In genomic region chr1:34884536-34884935, GRCh38 we compare ENCODE assay signal across 19 cellular contexts. TPM values are rescaled to one million over a fixed set of nuclear protein-coding genes. Genes with fewer than 3 reads are reported as not detected.
DNase-seq lines count a peak whose midpoint lies in the region; ATAC-seq and TF ChIP-seq lines count a peak whose summit lies in the region.
"Had no signal": no experiment of that assay in that cellular context is flagged by ENCODE, and none has a peak within 500 bp of the region (broad histone marks: within the 10 kb centered on the region; RNA-seq: fewer than 3 reads in every experiment).

No MANE protein-coding gene starts in this region.

- TF ChIP-seq RAD21 in neural cell (conservative IDR thresholded peaks at IDR 0.05): no peak

- no peaks in the 10 kb centered on the region for H3K9me3 ChIP-seq in neural cell (ENCODE audit: low read length)
- H3K9me3 ChIP-seq: ascending aorta had no signal

- ATAC-seq in activated CD8-positive, alpha-beta T cell treated with anti-CD3 and anti-CD28 coated beads for 36 hours: no peak
- ATAC-seq in activated CD8-positive, alpha-beta T cell treated with anti-CD3 and anti-CD28 coated beads, Interleukin-2, amount 10 ng/mL, durations not matched to agents 7 days and 5 days: no peak

- H3K4me1 Mint-ChIP-seq in activated CD8-positive, alpha-beta T cell treated with anti-CD3 and anti-CD28 coated beads for 36 hours (ENCODE audit: low read depth): no peaks in the 10 kb centered on the region
- H3K4me1 Mint-ChIP-seq in activated CD8-positive, alpha-beta T cell treated with anti-CD3 and anti-CD28 coated beads, Interleukin-2, amount 10 ng/mL, durations not matched to agents 7 days and 5 days (ENCODE audit: low read depth): peaks cover 4% of the 10 kb centered on the region

- no peak overlapping the region for H3K4me2 ChIP-seq in neural cell (ENCODE audit: low read length)

- H2AFZ ChIP-seq in neural cell (ENCODE audit: low read depth, low read length): no peak overlapping the region

- intact Hi-C loops in activated CD8-positive, alpha-beta T cell treated with anti-CD3 and anti-CD28 coated beads for 36 hours (cut with micrococcal nuclease): no loop called here

- H3K9me2 ChIP-seq in neural cell (ENCODE audit: insufficient read depth, low read length): no peaks in the 10 kb centered on the region

- peaks cover 30% of the 10 kb centered on the region for H3K27me3 Mint-ChIP-seq in activated CD8-positive, alpha-beta T cell treated with anti-CD3 and anti-CD28 coated beads for 36 hours
- H3K27me3 Mint-ChIP-seq in activated CD8-positive, alpha-beta T cell treated with anti-CD3 and anti-CD28 coated beads, Interleukin-2, amount 10 ng/mL, durations not matched to agents 7 days and 5 days (ENCODE audit: low read depth): peaks cover 46% of the 10 kb centered on the region

- H3K27ac Mint-ChIP-seq in activated CD8-positive, alpha-beta T cell treated with anti-CD3 and anti-CD28 coated beads for 36 hours: no peak overlapping the region
- no peak overlapping the region for H3K27ac Mint-ChIP-seq in activated CD8-positive, alpha-beta T cell treated with anti-CD3 and anti-CD28 coated beads, Interleukin-2, amount 10 ng/mL, durations not matched to agents 7 days and 5 days
- H3K27ac Mint-ChIP-seq: type B pancreatic cell had no signal

- peak overlapping the region; percentile 53; the same call in 1 of the 2 replicates for H3K4me3 ChIP-seq in H7 (ENCODE audit: insufficient read depth, low read depth, low read length)
- H3K4me3 ChIP-seq in neural cell (ENCODE audit: low read length): no peak overlapping the region

- H3K27me3 ChIP-seq in H7 (ENCODE audit: control insufficient read depth, insufficient read depth, low read length): peaks cover 30% of the 10 kb centered on the region
- H3K27me3 ChIP-seq in neural cell (ENCODE audit: insufficient read depth, low read depth, low read length): peaks cover 17% of the 10 kb centered on the region

- H3K9me3 Mint-ChIP-seq in activated CD8-positive, alpha-beta T cell treated with anti-CD3 and anti-CD28 coated beads for 36 hours: no peaks in the 10 kb centered on the region
- H3K9me3 Mint-ChIP-seq in activated CD8-positive, alpha-beta T cell treated with anti-CD3 and anti-CD28 coated beads, Interleukin-2, amount 10 ng/mL, durations not matched to agents 7 days and 5 days (ENCODE audit: insufficient read depth): no peaks in the 10 kb centered on the region
- H3K9me3 Mint-ChIP-seq: type B pancreatic cell had no signal

- H3K9ac ChIP-seq in neural cell (ENCODE audit: low read length): no peak overlapping the region

- POLR2A ChIA-PET in activated CD8-positive, alpha-beta T cell treated with anti-CD3 and anti-CD28 coated beads for 36 hours (lab: Charles Lee): interaction anchor here (0.9 kb wide), 1 partner anchor 101 kb away, joined by 3 read pairs; the partner anchor contains the start of gene TMEM35B
- POLR2A ChIA-PET in activated CD8-positive, alpha-beta T cell treated with anti-CD3 and anti-CD28 coated beads, Interleukin-2, amount 10 ng/mL, durations not matched to agents 7 days and 5 days (lab: Charles Lee): interaction anchor here (1.3 to 1.9 kb wide), 2 partner anchors 18 to 25 kb away, joined by 3 to 8 read pairs; partner anchors contain the start of gene SMIM12

- H3K36me3 ChIP-seq in H7 (replicated peaks; ENCODE audit: control insufficient read depth, insufficient read depth, low read length): no peaks in the 10 kb centered on the region
- H3K36me3 ChIP-seq in neural cell (ENCODE audit: insufficient read depth, low read length): peaks cover 3% of the 10 kb centered on the region
- H3K36me3 ChIP-seq: ascending aorta had no signal

- H3K79me2 ChIP-seq in neural cell (replicated peaks; ENCODE audit: insufficient read depth, low read length): no peaks in the 10 kb centered on the region

- CTCF ChIA-PET in activated CD8-positive, alpha-beta T cell treated with anti-CD3 and anti-CD28 coated beads for 36 hours (lab: Charles Lee): interaction anchor here (1.6 to 4.1 kb wide), 2 partner anchors 10 to 18 kb away, joined by 3 to 24 read pairs; no protein-coding TSS in a partner anchor
- CTCF ChIA-PET in activated CD8-positive, alpha-beta T cell treated with anti-CD3 and anti-CD28 coated beads, Interleukin-2, amount 10 ng/mL, durations not matched to agents 7 days and 5 days (lab: Charles Lee): interaction anchor here (1.7 to 2.9 kb wide), 2 partner anchors 18 to 32 kb away, joined by 10 to 16 read pairs; no protein-coding TSS in a partner anchor

- H3F3A ChIP-seq in neural cell (ENCODE audit: insufficient read depth, low read length, poor library complexity, severe bottlenecking): no peaks in the 10 kb centered on the region

- no peak for TF ChIP-seq CTCF in activated CD8-positive, alpha-beta T cell treated with anti-CD3 and anti-CD28 coated beads for 36 hours (IDR thresholded peaks at IDR 0.05)
- TF ChIP-seq CTCF in neural cell (IDR thresholded peaks at IDR 0.05; ENCODE audit: poor library complexity, severe bottlenecking): no peak

- peak overlapping the region; percentile 19 for H3K27ac ChIP-seq in cingulate gyrus (ENCODE audit: low read depth, low read length)
- no peak overlapping the region for H3K27ac ChIP-seq in neural cell (ENCODE audit: low read length)
- H3K27ac ChIP-seq: ascending aorta, WERI-Rb-1 had no signal

- H3K36me3 Mint-ChIP-seq in activated CD8-positive, alpha-beta T cell treated with anti-CD3 and anti-CD28 coated beads for 36 hours (ENCODE audit: low read depth): no peaks in the 10 kb centered on the region
- H3K36me3 Mint-ChIP-seq in activated CD8-positive, alpha-beta T cell treated with anti-CD3 and anti-CD28 coated beads, Interleukin-2, amount 10 ng/mL, durations not matched to agents 7 days and 5 days (ENCODE audit: low read depth): no peaks in the 10 kb centered on the region

- DNase-seq in activated CD8-positive, alpha-beta T cell treated with anti-CD3 and anti-CD28 coated beads for 36 hours: no peak
- no peak for DNase-seq in activated CD8-positive, alpha-beta T cell treated with anti-CD3 and anti-CD28 coated beads, Interleukin-2, amount 10 ng/mL, durations not matched to agents 7 days and 5 days
- DNase-seq in H7 (no peak), DMS153 treated with DMSO at 0.1 percent for 48 hours (lab: John Stamatoyannopoulos, UW; ENCODE audit: unreplicated experiment) (no peak), NCI-H2107 (lab: John Stamatoyannopoulos, UW) (no peak), NCI-H2171 treated with DMSO at 0.1 percent for 48 hours (lab: John Stamatoyannopoulos, UW) (no peak)
- DNase-seq: ACHN; COR-L47; GF-D8; stimulated activated CD4-positive, alpha-beta T cell treated with anti-CD3 and anti-CD28 coated beads, Interleukin-2, amount 100 ng/mL, for 48 hours; SW 1271; WERI-Rb-1 had no signal

- H3K4me3 Mint-ChIP-seq in activated CD8-positive, alpha-beta T cell treated with anti-CD3 and anti-CD28 coated beads for 36 hours: peak overlapping the region; percentile 63
- no peak overlapping the region for H3K4me3 Mint-ChIP-seq in activated CD8-positive, alpha-beta T cell treated with anti-CD3 and anti-CD28 coated beads, Interleukin-2, amount 10 ng/mL, durations not matched to agents 7 days and 5 days

- TF ChIP-seq EP300 in neural cell (conservative IDR thresholded peaks at IDR 0.05; ENCODE audit: poor library complexity, severe bottlenecking): no peak

- H4K20me1 ChIP-seq in neural cell (ENCODE audit: insufficient read depth): no peaks in the 10 kb centered on the region

TF ChIP-seq in neural cell, 6 proteins besides CTCF, POLR2A, EP300 and RAD21:
- TF ChIP-seq POLR2AphosphoS5 (IDR thresholded peaks at IDR 0.05) (peak; percentile 41), SMC3 (conservative IDR thresholded peaks at IDR 0.05; ENCODE audit: poor library complexity) (no peak)

RNA-seq across cellular contexts. Expression of gene SMIM12, which starts 25.0 kb away (rescaled TPM):
- total RNA-seq in activated CD8-positive, alpha-beta T cell treated with anti-CD3 and anti-CD28 coated beads for 36 hours: 10 to 100 TPM; 36.6 to 37.5 TPM
- total RNA-seq in activated CD8-positive, alpha-beta T cell treated with anti-CD3 and anti-CD28 coated beads, Interleukin-2, amount 10 ng/mL, durations not matched to agents 7 days and 5 days: 10 to 100 TPM; 50.4 to 52.2 TPM
- 39.8 and 55.4 TPM in 2 replicates for total RNA-seq in H7 (2014; rRNA removed; shearing (Covaris generic))
- polyA plus RNA-seq in neural cell: 39.9 and 42.6 TPM in 2 replicates
- polyA minus RNA-seq in neural cell: 18.3 and 22.1 TPM in 2 replicates

RNA-seq across cellular contexts. Expression of gene DLGAP3, which starts 44.9 kb away (rescaled TPM):
- under 1 TPM; 0.38 to 0.83 TPM for total RNA-seq in activated CD8-positive, alpha-beta T cell treated with anti-CD3 and anti-CD28 coated beads for 36 hours
- under 1 TPM; 0.29 to 0.39 TPM for total RNA-seq in activated CD8-positive, alpha-beta T cell treated with anti-CD3 and anti-CD28 coated beads, Interleukin-2, amount 10 ng/mL, durations not matched to agents 7 days and 5 days
- total RNA-seq in H7 (2014; rRNA removed; shearing (Covaris generic)): 3.9 and 9.2 TPM in 2 replicates
- polyA plus RNA-seq in neural cell: 2.9 and 4.7 TPM in 2 replicates
- 14.5 and 14.6 TPM in 2 replicates for polyA minus RNA-seq in neural cell
- total RNA-seq: ascending aorta, HT-29, lung microvascular endothelial cell, osteoblast had no signal
